8 cellular contexts compared by ENCODE assay signal in genomic region chr7:149838992-149839408, GRCh38. TPM values are rescaled to one million over a fixed set of nuclear protein-coding genes. Genes with fewer than 3 reads are reported as not detected.
A peak's percentile ranks its signal among the peaks of the same experiment; 100 is the strongest.
DNase-seq lines count a peak whose midpoint lies in the region; ATAC-seq and TF ChIP-seq lines count a peak whose summit lies in the region.

No MANE protein-coding gene starts in this region.

- DNase-seq in astrocyte of the hippocampus (ENCODE audit: low read depth, low spot score) (peak; percentile 45), lower leg skin (ENCODE audit: low spot score in 2 of 2) (no peak), transverse colon (no peak)

- peak overlapping the region; percentile 71 to 94 (median 91); a peak in 21 of 22 replicates for H3K27ac ChIP-seq in BLaER1 treated with 17β-estradiol and CSF1 and Interleukin-3, amounts not matched to agents 10 nM and 100 nM
- H3K27ac ChIP-seq in HUES64 (ENCODE audit: low read depth, low read length) (0 out of 2 replicates have a peak overlapping the region, but pooled peaks have one; percentile 5), transverse colon (peak overlapping the region; percentile 90 to 96 (median 94))

- TF ChIP-seq POLR2A in lower leg skin (IDR thresholded peaks at IDR 0.05) (no peak), transverse colon (IDR thresholded peaks at IDR 0.05) (no peak), GM18505 (IDR thresholded peaks at IDR 0.05; ENCODE audit: borderline replicate concordance, extremely low read depth, insufficient read depth, insufficient read length) (no peak)

- TF ChIP-seq CTCF in lower leg skin (IDR thresholded peaks at IDR 0.05) (no peak), transverse colon (IDR thresholded peaks at IDR 0.05) (no peak)

- no peak for TF ChIP-seq EP300 in transverse colon (IDR thresholded peaks at IDR 0.05; ENCODE audit: low read depth)

- peak overlapping the region; percentile 81 to 97 (median 89) for H3K4me2 ChIP-seq in BLaER1 treated with 17β-estradiol and CSF1 and Interleukin-3, amounts not matched to agents 10 nM and 100 nM

- ATAC-seq in HG03045 (IDR thresholded peaks at IDR 0.05; ENCODE audit: unreplicated experiment) (no peak), GM18505 (IDR thresholded peaks at IDR 0.05; ENCODE audit: unreplicated experiment) (no peak), HG02870 (IDR thresholded peaks at IDR 0.05; ENCODE audit: unreplicated experiment) (no peak)

- H3K9ac ChIP-seq in BLaER1 treated with 17β-estradiol and CSF1 and Interleukin-3, amounts not matched to agents 10 nM and 100 nM: peak overlapping the region; percentile 86 to 95 (median 91)
- peak overlapping the region; percentile 63 for H3K9ac ChIP-seq in HUES64 (ENCODE audit: low read depth, low read length)

- in situ Hi-C loops in transverse colon (cut with MboI; ENCODE audit: low pct_ligation_motif_present in 1 of 4, low pct_unique_long_range_greater_than_20kb in 1 of 4, low sequenced_read_pairs in 3 of 4): no loop called here

- peak overlapping the region; percentile 77 to 98 (median 86) for H3K4me3 ChIP-seq in BLaER1 treated with 17β-estradiol and CSF1 and Interleukin-3, amounts not matched to agents 10 nM and 100 nM
- H3K4me3 ChIP-seq in HUES64 (ENCODE audit: low read length) (peak overlapping the region; percentile 85), lower leg skin (ENCODE audit: low read depth, poor library complexity, severe bottlenecking) (peak overlapping the region; percentile 92), transverse colon (peak overlapping the region; percentile 71 to 92 (median 88))

- no peaks in the 10 kb centered on the region for H3K36me3 ChIP-seq in BLaER1 treated with 17β-estradiol and CSF1 and Interleukin-3, amounts not matched to agents 10 nM and 100 nM
- no peaks in the 10 kb centered on the region for H3K36me3 ChIP-seq in HUES64 (ENCODE audit: insufficient read depth, low read length)
- no peaks in the 10 kb centered on the region for H3K36me3 ChIP-seq in transverse colon

- H4K20me1 ChIP-seq in BLaER1 treated with 17β-estradiol and CSF1 and Interleukin-3, amounts not matched to agents 10 nM and 100 nM: peaks cover 0 to 10% (median 0%) of the 10 kb centered on the region in 11 experiments; a peak in 3 of 22 replicates

- intact Hi-C loops in lower leg skin (cut with DNase I; ENCODE audit: low total_unique reads): no loop called here
- intact Hi-C loops in transverse colon (cut with DNase I; ENCODE audit: low total_unique reads): no loop called here

- no peaks in the 10 kb centered on the region for H3K9me3 ChIP-seq in BLaER1 treated with 17β-estradiol and CSF1 and Interleukin-3, amounts not matched to agents 10 nM and 100 nM (replicated peaks in 1 of 11)
- H3K9me3 ChIP-seq in HUES64 (ENCODE audit: insufficient read depth, low read depth, low read length): no peaks in the 10 kb centered on the region
- no peaks in the 10 kb centered on the region for H3K9me3 ChIP-seq in transverse colon

- WGBS in HUES64: 10% methylated on average over 6 of the region's 6 CpGs
- 10% methylated on average over 6 of the region's 6 CpGs for WGBS in lower leg skin, 2 donors
- WGBS in transverse colon (ENCODE audit: low coverage in 1 of 2), 2 donors: 5 to 16% methylated on average over 4 to 6 of the region's 6 CpGs

- H3K27me3 ChIP-seq in BLaER1 treated with 17β-estradiol and CSF1 and Interleukin-3, amounts not matched to agents 10 nM and 100 nM: no peaks in the 10 kb centered on the region
- H3K27me3 ChIP-seq in HUES64 (ENCODE audit: insufficient read depth, low read length) (peaks cover 33% of the 10 kb centered on the region), transverse colon (peaks cover 5% of the 10 kb centered on the region)

- peaks cover 15 to 34% (median 22%) of the 10 kb centered on the region in 10 experiments for H3K4me1 ChIP-seq in BLaER1 treated with 17β-estradiol and CSF1 and Interleukin-3, amounts not matched to agents 10 nM and 100 nM
- H3K4me1 ChIP-seq in HUES64 (ENCODE audit: insufficient read depth, low read length) (peaks cover 5% of the 10 kb centered on the region), transverse colon (peaks cover 6 to 13% (median 10%) of the 10 kb centered on the region in 4 donors)

RNA-seq across cellular contexts. Expression of gene ZNF862, which starts 0.8 kb away (rescaled TPM):
- 1.8 TPM for polyA plus RNA-seq in HUES64 (2013, experiment 1 of 2)
- polyA plus RNA-seq in HUES64 (2013, experiment 2 of 2): 3.0 TPM
- total RNA-seq in lower leg skin (10 to 100 TPM; 12.8 to 34.3 (median 22.3) TPM), transverse colon (10 to 100 TPM; 12.7 to 23.5 (median 17.6) TPM)

RNA-seq across cellular contexts. Expression of gene ATP6V0E2, which starts 34.8 kb away (rescaled TPM):
- 12.7 TPM for polyA plus RNA-seq in HUES64 (2013, experiment 1 of 2)
- polyA plus RNA-seq in HUES64 (2013, experiment 2 of 2): 15.5 TPM
- total RNA-seq in lower leg skin (10 to 100 TPM in 3 of 4 donors, 1 to 10 TPM in 1; 9.3 to 33.6 (median 20.6) TPM), transverse colon (10 to 100 TPM in 3 of 4 donors, 1 to 10 TPM in 1; 1.9 to 56.7 (median 28.4) TPM)

Comparison
In these comparisons a context has a peak if more than half of its experiments do, and no peak if none do; other contexts are left out.
1. H3K27ac ChIP-seq: peak in every context shown above with its lines; median percentile 94 in transverse colon; 91 in BLaER1 treated with 17β-estradiol and CSF1 and Interleukin-3, amounts not matched to agents 10 nM and 100 nM; 5 in HUES64.